1 cellular context compared by ENCODE assay signal in genomic region chr2:215141706-215142105, GRCh38.
TF ChIP-seq lines count a peak whose summit lies in the region.

No MANE protein-coding gene starts in this region.

TF ChIP-seq in GM12878, 131 proteins besides CTCF, POLR2A, EP300 and RAD21 (continued from another document):
- TF ChIP-seq, protein P1, sequence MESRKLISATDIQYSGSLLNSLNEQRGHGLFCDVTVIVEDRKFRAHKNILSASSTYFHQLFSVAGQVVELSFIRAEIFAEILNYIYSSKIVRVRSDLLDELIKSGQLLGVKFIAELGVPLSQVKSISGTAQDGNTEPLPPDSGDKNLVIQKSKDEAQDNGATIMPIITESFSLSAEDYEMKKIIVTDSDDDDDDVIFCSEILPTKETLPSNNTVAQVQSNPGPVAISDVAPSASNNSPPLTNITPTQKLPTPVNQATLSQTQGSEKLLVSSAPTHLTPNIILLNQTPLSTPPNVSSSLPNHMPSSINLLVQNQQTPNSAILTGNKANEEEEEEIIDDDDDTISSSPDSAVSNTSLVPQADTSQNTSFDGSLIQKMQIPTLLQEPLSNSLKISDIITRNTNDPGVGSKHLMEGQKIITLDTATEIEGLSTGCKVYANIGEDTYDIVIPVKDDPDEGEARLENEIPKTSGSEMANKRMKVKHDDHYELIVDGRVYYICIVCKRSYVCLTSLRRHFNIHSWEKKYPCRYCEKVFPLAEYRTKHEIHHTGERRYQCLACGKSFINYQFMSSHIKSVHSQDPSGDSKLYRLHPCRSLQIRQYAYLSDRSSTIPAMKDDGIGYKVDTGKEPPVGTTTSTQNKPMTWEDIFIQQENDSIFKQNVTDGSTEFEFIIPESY (IDR thresholded peaks at IDR 0.05) = no peak
- TF ChIP-seq CBFB (IDR thresholded peaks at IDR 0.05; ENCODE audit: low read depth) (no peak), PML (IDR thresholded peaks at IDR 0.05; ENCODE audit: low read length) (no peak), BMI1 (IDR thresholded peaks at IDR 0.05; ENCODE audit: borderline replicate concordance) (no peak), ZZZ3 (IDR thresholded peaks at IDR 0.05; ENCODE audit: control insufficient read depth, insufficient read length, low read depth) (no peak), SMAD5 (IDR thresholded peaks at IDR 0.05; ENCODE audit: low read depth) (no peak), BRCA1 (IDR thresholded peaks at IDR 0.05; ENCODE audit: low read depth, low read length) (no peak), ATF7 (IDR thresholded peaks at IDR 0.05; ENCODE audit: low read depth) (no peak), HCFC1 (IDR thresholded peaks at IDR 0.05; ENCODE audit: low read length) (no peak), MYC (IDR thresholded peaks at IDR 0.05; ENCODE audit: insufficient read depth, insufficient read length, insufficient replicate concordance, low read length, severe bottlenecking) (no peak), CUX1 (IDR thresholded peaks at IDR 0.05; ENCODE audit: insufficient replicate concordance, low read depth, low read length) (no peak)
- TF ChIP-seq, protein P2, sequence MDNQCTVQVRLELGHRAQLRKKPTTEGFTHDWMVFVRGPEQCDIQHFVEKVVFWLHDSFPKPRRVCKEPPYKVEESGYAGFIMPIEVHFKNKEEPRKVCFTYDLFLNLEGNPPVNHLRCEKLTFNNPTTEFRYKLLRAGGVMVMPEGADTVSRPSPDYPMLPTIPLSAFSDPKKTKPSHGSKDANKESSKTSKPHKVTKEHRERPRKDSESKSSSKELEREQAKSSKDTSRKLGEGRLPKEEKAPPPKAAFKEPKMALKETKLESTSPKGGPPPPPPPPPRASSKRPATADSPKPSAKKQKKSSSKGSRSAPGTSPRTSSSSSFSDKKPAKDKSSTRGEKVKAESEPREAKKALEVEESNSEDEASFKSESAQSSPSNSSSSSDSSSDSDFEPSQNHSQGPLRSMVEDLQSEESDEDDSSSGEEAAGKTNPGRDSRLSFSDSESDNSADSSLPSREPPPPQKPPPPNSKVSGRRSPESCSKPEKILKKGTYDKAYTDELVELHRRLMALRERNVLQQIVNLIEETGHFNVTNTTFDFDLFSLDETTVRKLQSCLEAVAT (IDR thresholded peaks at IDR 0.05) = no peak
- TF ChIP-seq, protein P3, sequence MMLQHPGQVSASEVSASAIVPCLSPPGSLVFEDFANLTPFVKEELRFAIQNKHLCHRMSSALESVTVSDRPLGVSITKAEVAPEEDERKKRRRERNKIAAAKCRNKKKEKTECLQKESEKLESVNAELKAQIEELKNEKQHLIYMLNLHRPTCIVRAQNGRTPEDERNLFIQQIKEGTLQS (IDR thresholded peaks at IDR 0.05; ENCODE audit: borderline replicate concordance, extremely low read depth, low read depth, low read length) = no peak
